Comparison of ENCODE assay signal across 8 cellular contexts in the genomic region with DNA sequence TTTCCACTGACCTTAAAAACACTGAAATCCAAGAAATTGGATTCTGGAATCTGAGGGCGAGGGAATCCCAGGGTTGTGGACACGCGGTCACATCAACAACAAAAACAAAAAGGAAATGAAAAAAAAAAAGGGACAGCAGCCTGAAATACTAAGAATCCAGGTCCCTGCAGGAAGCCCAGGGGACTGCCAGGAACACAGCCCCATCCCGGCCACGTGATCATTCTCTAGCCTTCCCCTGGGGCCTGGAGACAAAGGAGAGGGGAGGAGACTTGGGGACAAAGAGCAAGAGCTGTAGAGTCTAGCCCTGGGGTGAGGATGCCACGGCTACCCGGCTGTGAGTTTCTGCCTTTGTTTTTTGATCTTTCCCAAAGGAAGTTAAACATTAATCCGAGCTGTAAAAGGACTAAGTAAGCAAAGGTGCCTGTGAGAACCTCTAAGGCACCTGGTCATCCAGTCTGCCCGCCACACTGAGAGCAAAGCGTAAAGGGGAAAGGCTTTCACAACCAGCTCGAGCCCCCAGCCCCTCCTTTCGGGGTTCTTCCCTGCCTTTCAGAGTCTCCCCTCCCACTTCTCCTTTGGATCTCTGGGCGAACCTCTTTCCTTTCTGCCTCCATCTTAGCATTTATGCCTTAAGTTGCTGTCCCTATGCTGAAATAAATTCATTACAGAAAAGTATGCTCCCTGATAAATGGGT. TPM values are rescaled to one million over a fixed set of nuclear protein-coding genes. Genes with fewer than 3 reads are reported as not detected.
A peak's percentile ranks its signal among the peaks of the same experiment; 100 is the strongest.
DNase-seq lines count a peak whose midpoint lies in the region; ATAC-seq and TF ChIP-seq lines count a peak whose summit lies in the region.

No MANE protein-coding gene starts in this region.

- H3K9ac ChIP-seq in Karpas-422 (ENCODE audit: low read length), result no peak overlapping the region
- no peak overlapping the region for H3K9ac ChIP-seq in muscle layer of colon (ENCODE audit: low read length)

- no peaks in the 10 kb centered on the region for H3K79me2 ChIP-seq in Karpas-422 (ENCODE audit: low read length)

- H3K9me3 ChIP-seq in Karpas-422 (ENCODE audit: low read length) (no peaks in the 10 kb centered on the region), SJCRH30 (replicated peaks) (no peaks in the 10 kb centered on the region), muscle layer of colon (ENCODE audit: low read length) (no peaks in the 10 kb centered on the region)

- H3K27me3 ChIP-seq in Karpas-422 (ENCODE audit: low read length) (no peaks in the 10 kb centered on the region), SJCRH30 (no peaks in the 10 kb centered on the region), muscle layer of colon (ENCODE audit: control insufficient read depth in 1 of 2, insufficient read depth in 2 of 2, low read length in 2 of 2) (no peaks in the 10 kb centered on the region)

- H3K27ac ChIP-seq in Karpas-422 (ENCODE audit: low read length), result no peak overlapping the region
- H3K27ac ChIP-seq in SJCRH30, result peak overlapping the region; percentile 75
- no peak overlapping the region for H3K27ac ChIP-seq in muscle layer of colon (ENCODE audit: low read depth, low read length)

- no peak for TF ChIP-seq CTCF in fibroblast of mammary gland (conservative IDR thresholded peaks at IDR 0.05; ENCODE audit: control insufficient read depth, insufficient read depth, low read depth, low read length)

- peak overlapping the region; percentile 39 for H3K4me2 ChIP-seq in Karpas-422 (ENCODE audit: low read depth, low read length, poor library complexity, severe bottlenecking)

- peak; percentile 97 for DNase-seq in ACHN
- no peak for DNase-seq in Karpas-422
- DNase-seq in SJCRH30, result peak; percentile 95 to 98
- DNase-seq in fibroblast of mammary gland (ENCODE audit: low read depth), result peak; percentile 12
- DNase-seq in stimulated activated CD4-positive, alpha-beta T cell treated with anti-CD3 and anti-CD28 coated beads, Interleukin-4, amount 100 ng/mL, for 1 hour, result no peak

- in situ Hi-C loops in ACHN (cut with HindIII; ENCODE audit: low pct_ligation_motif_present, low pct_unique_long_range_greater_than_20kb, low sequenced_read_pairs), result no loop called here

- H3K36me3 ChIP-seq in Karpas-422 (ENCODE audit: insufficient read depth, low read length) (no peaks in the 10 kb centered on the region), SJCRH30 (no peaks in the 10 kb centered on the region), muscle layer of colon (ENCODE audit: insufficient read depth, low read length) (no peaks in the 10 kb centered on the region)

- H4K20me1 ChIP-seq in Karpas-422 (ENCODE audit: insufficient read depth, low read depth, low read length), result no peaks in the 10 kb centered on the region

- no peaks in the 10 kb centered on the region for H3K9me2 ChIP-seq in Karpas-422 (replicated peaks; ENCODE audit: insufficient read depth, low read length)

- ATAC-seq in HG03354 (IDR thresholded peaks at IDR 0.05; ENCODE audit: poor library complexity, severe bottlenecking, unreplicated experiment) (no peak), GM21390 (IDR thresholded peaks at IDR 0.05; ENCODE audit: unreplicated experiment) (no peak)

- H3K4me1 ChIP-seq in Karpas-422 (ENCODE audit: low read length) (peaks cover 12% of the 10 kb centered on the region), SJCRH30 (peaks cover 13% of the 10 kb centered on the region), muscle layer of colon (ENCODE audit: insufficient read depth, low read length) (peaks cover 18% of the 10 kb centered on the region)

- H2AFZ ChIP-seq in Karpas-422 (ENCODE audit: low read length), result peak overlapping the region; percentile 67

- H3K4me3 ChIP-seq in Karpas-422 (ENCODE audit: low read length) (no peak overlapping the region), SJCRH30 (peak overlapping the region; percentile 59), fibroblast of mammary gland (ENCODE audit: control insufficient read depth, low read depth, low read length) (no peak overlapping the region), muscle layer of colon (ENCODE audit: low read depth in 1 of 2, low read length in 2 of 2) (peak overlapping the region; percentile 26 to 44)

RNA-seq across cellular contexts. Expression of a gene that starts 24.1 kb away (rescaled TPM):
- total RNA-seq in Karpas-422 (2014; rRNA removed; shearing (Covaris generic); ENCODE audit: low replicate concordance), result not detected in 2 replicates
- total RNA-seq in SJCRH30 (2014; rRNA removed; shearing (Covaris generic)), result 6.0 and 6.8 TPM in 2 replicates

RNA-seq across cellular contexts. Expression of a gene that starts 57.9 kb away (rescaled TPM):
- 28.4 and 38.7 TPM in 2 replicates for total RNA-seq in Karpas-422 (2014; rRNA removed; shearing (Covaris generic); ENCODE audit: low replicate concordance)
- total RNA-seq in SJCRH30 (2014; rRNA removed; shearing (Covaris generic)), result 172 and 180 TPM in 2 replicates

Comparison
In these comparisons a context has a peak if more than half of its experiments do, and no peak if none do; other contexts are left out.
1. DNase-seq: peak in ACHN (single experiment), SJCRH30 (2 of 2) and fibroblast of mammary gland (single experiment); none in Karpas-422 (single experiment) and stimulated activated CD4-positive, alpha-beta T cell treated with anti-CD3 and anti-CD28 coated beads, Interleukin-4, amount 100 ng/mL, for 1 hour (single experiment).
2. H3K4me3 ChIP-seq: peak in SJCRH30 (single experiment) and muscle layer of colon (2 of 2); none in Karpas-422 (single experiment) and fibroblast of mammary gland (single experiment).